In the genomic region with DNA sequence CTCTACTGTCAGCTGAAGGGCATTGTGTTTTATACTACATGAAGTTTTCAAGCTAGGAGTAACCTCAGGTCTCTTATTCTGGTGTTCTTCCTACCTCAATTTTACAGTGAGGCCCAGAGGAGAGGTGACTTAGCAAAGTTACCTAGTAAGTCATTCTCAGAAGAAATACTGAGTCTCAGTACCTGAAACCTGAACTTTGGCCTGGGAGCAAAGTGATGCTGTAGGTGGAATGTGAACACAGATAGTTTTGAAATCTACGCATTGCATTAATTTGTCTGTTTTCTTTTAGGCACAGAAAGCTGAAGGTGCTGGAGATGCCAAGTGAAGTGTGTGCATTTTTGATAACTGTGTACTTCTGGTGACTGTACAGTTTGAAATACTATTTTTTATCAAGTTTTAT, we compare ENCODE assay signal across 18 cellular contexts. TPM values are rescaled to one million over a fixed set of nuclear protein-coding genes. Genes with fewer than 3 reads are reported as not detected.
A peak's percentile ranks its signal among the peaks of the same experiment; 100 is the strongest.
DNase-seq lines count a peak whose midpoint lies in the region; ATAC-seq and TF ChIP-seq lines count a peak whose summit lies in the region.
"Had no signal": no experiment of that assay in that cellular context is flagged by ENCODE, and none has a peak within 500 bp of the region (broad histone marks: within the 10 kb centered on the region; RNA-seq: fewer than 3 reads in every experiment).

No MANE protein-coding gene starts in this region.

- H3K27ac ChIP-seq in Panc1 (ENCODE audit: low read length) (0 out of 2 replicates have a peak overlapping the region, but pooled peaks have one; percentile 15), endodermal cell (ENCODE audit: low read depth, low read length) (no peak overlapping the region), sigmoid colon (no peak overlapping the region), gastrocnemius medialis (peak overlapping the region in 1 of 4 donors; percentile 100)
- H3K27ac ChIP-seq: left ventricle myocardium inferior, parathyroid adenoma, SJCRH30, vagina had no signal

- 80 to 100% methylated on average over 1 of the region's 1 CpG for WGBS in endodermal cell (ENCODE audit: insufficient coverage in 1 of 2, insufficient read length in 1 of 2), 2 experiments
- WGBS in sigmoid colon, 2 donors: 92 to 98% methylated on average over 1 of the region's 1 CpG

- no peak for TF ChIP-seq CTCF in Panc1 (IDR thresholded peaks at IDR 0.05)
- no peak for TF ChIP-seq CTCF in endodermal cell (conservative IDR thresholded peaks at IDR 0.05)
- TF ChIP-seq CTCF in sigmoid colon (IDR thresholded peaks at IDR 0.05): no peak
- no peak for TF ChIP-seq CTCF in gastrocnemius medialis (IDR thresholded peaks at IDR 0.05 in 4 of 5, conservative IDR thresholded peaks at IDR 0.05 in 1 of 5)

- H3K9ac ChIP-seq in endodermal cell (ENCODE audit: extremely low read depth, low read length, poor library complexity, severe bottlenecking): no peak overlapping the region
- H3K9ac ChIP-seq: parathyroid adenoma had no signal

- ATAC-seq in activated CD8-positive, alpha-beta memory T cell treated with anti-CD3 and anti-CD28 coated beads, Interleukin-2, amount 10 ng/mL, durations not matched to agents 7 days and 5 days: no peak
- ATAC-seq in Panc1 (no peak), gastrocnemius medialis (no peak)
- ATAC-seq in activated CD4-positive, CD25-positive, alpha-beta regulatory T cell treated with anti-CD3 and anti-CD28 coated beads, Interleukin-2, amount 50 U/mL, for 24 hours: no peak

- DNase-seq in activated CD8-positive, alpha-beta memory T cell treated with anti-CD3 and anti-CD28 coated beads, Interleukin-2, amount 10 ng/mL, durations not matched to agents 7 days and 5 days: no peak
- DNase-seq in activated CD8-positive, alpha-beta memory T cell treated with anti-CD3 and anti-CD28 coated beads, Interleukin-2, amount 50 U/mL, for 48 hours: no peak
- DNase-seq in Panc1 (ENCODE audit: low read depth, low spot score) (no peak), endodermal cell (no peak), sigmoid colon (peak; percentile 9), gastrocnemius medialis (no peak)
- DNase-seq in stimulated activated CD4-positive, alpha-beta T cell treated with anti-CD3 and anti-CD28 coated beads, Interleukin-15, amount 100 ng/mL, for 24 hours: no peak
- DNase-seq: activated CD4-positive, CD25-positive, alpha-beta regulatory T cell; central memory CD4-positive, alpha-beta T cell; DMS79 treated with DMSO at 0.1 percent for 48 hours; hypothalamus; left ventricle myocardium inferior; NCI-H187 treated with DMSO at 0.1 percent for 48 hours; NCI-H526 treated with DMSO at 0.1 percent for 48 hours; SJCRH30 had no signal

- in situ Hi-C loops in Panc1 (cut with HindIII; ENCODE audit: low pct_unique_long_range_greater_than_20kb, low sequenced_read_pairs): no loop called here
- in situ Hi-C loops in gastrocnemius medialis (cut with MboI; ENCODE audit: low sequenced_read_pairs in 4 of 4): no loop called here

- peak overlapping the region; percentile 56 for H3K27ac Mint-ChIP-seq in activated CD8-positive, alpha-beta memory T cell treated with anti-CD3 and anti-CD28 coated beads, Interleukin-2, amount 10 ng/mL, durations not matched to agents 7 days and 5 days
- H3K27ac Mint-ChIP-seq in endodermal cell: no peak overlapping the region

- CTCF ChIA-PET in activated CD8-positive, alpha-beta memory T cell treated with anti-CD3 and anti-CD28 coated beads, Interleukin-2, amount 10 ng/mL, durations not matched to agents 7 days and 5 days (lab: Charles Lee): no interaction called here
- CTCF ChIA-PET in Panc1 (lab: Charles Lee): no interaction called here

- TF ChIP-seq EP300 in sigmoid colon (IDR thresholded peaks at IDR 0.05): no peak

- TF ChIP-seq POLR2A in sigmoid colon (IDR thresholded peaks at IDR 0.05) (no peak), gastrocnemius medialis (IDR thresholded peaks at IDR 0.05) (no peak)

- no peaks in the 10 kb centered on the region for H3K27me3 Mint-ChIP-seq in activated CD8-positive, alpha-beta memory T cell treated with anti-CD3 and anti-CD28 coated beads, Interleukin-2, amount 10 ng/mL, durations not matched to agents 7 days and 5 days
- H3K27me3 Mint-ChIP-seq in endodermal cell (ENCODE audit: insufficient read depth): no peaks in the 10 kb centered on the region

- H3K27me3 ChIP-seq in Panc1 (ENCODE audit: control insufficient read depth, insufficient read depth, low read length) (no peaks in the 10 kb centered on the region), endodermal cell (ENCODE audit: control insufficient read depth, insufficient read depth, low read length, poor library complexity, severe bottlenecking) (no peaks in the 10 kb centered on the region), sigmoid colon (no peaks in the 10 kb centered on the region), gastrocnemius medialis (no peaks in the 10 kb centered on the region)
- H3K27me3 ChIP-seq: SJCRH30, vagina had no signal

- H3K4me1 ChIP-seq in Panc1 (ENCODE audit: control insufficient read depth, insufficient read depth, low read length): peaks cover 21% of the 10 kb centered on the region
- H3K4me1 ChIP-seq in endodermal cell (ENCODE audit: control insufficient read depth, insufficient read depth, low read length): peaks cover 7% of the 10 kb centered on the region
- H3K4me1 ChIP-seq in sigmoid colon: peaks cover 0 to 33% (median 26%) of the 10 kb centered on the region in 4 donors
- peaks cover 28 to 33% of the 10 kb centered on the region in 2 donors for H3K4me1 ChIP-seq in gastrocnemius medialis

- peaks cover 52% of the 10 kb centered on the region for H3K36me3 Mint-ChIP-seq in activated CD8-positive, alpha-beta memory T cell treated with anti-CD3 and anti-CD28 coated beads, Interleukin-2, amount 10 ng/mL, durations not matched to agents 7 days and 5 days
- H3K36me3 Mint-ChIP-seq in endodermal cell (ENCODE audit: low read depth): peaks cover 54% of the 10 kb centered on the region

- POLR2A ChIA-PET in Panc1 (lab: Charles Lee): no interaction called here

- peaks cover 36% of the 10 kb centered on the region for H3K36me3 ChIP-seq in Panc1 (ENCODE audit: control insufficient read depth, insufficient read depth, low read length)
- peaks cover 55% of the 10 kb centered on the region for H3K36me3 ChIP-seq in endodermal cell (ENCODE audit: control insufficient read depth, insufficient read depth, low read length)
- peaks cover 0 to 53% (median 13%) of the 10 kb centered on the region in 4 donors for H3K36me3 ChIP-seq in sigmoid colon
- H3K36me3 ChIP-seq in gastrocnemius medialis: peaks cover 5 to 32% of the 10 kb centered on the region in 2 donors

- H3K4me3 Mint-ChIP-seq in activated CD8-positive, alpha-beta memory T cell treated with anti-CD3 and anti-CD28 coated beads, Interleukin-2, amount 10 ng/mL, durations not matched to agents 7 days and 5 days: peak overlapping the region; percentile 86
- H3K4me3 Mint-ChIP-seq in endodermal cell: peak overlapping the region; percentile 87

- intact Hi-C loops in Panc1 (cut with micrococcal nuclease; ENCODE audit: unreplicated experiment): loop anchor here (10.0 kb wide), 1 partner anchor 60 kb away; no protein-coding TSS in a partner anchor
- intact Hi-C loops in sigmoid colon (cut with DNase I): loop anchor here (5.0 kb wide), 1 partner anchor 198 kb away; no protein-coding TSS in a partner anchor
- intact Hi-C loops in gastrocnemius medialis (cut with DNase I; ENCODE audit: low total_unique reads): no loop called here

- H3K4me1 Mint-ChIP-seq in activated CD8-positive, alpha-beta memory T cell treated with anti-CD3 and anti-CD28 coated beads, Interleukin-2, amount 10 ng/mL, durations not matched to agents 7 days and 5 days: peaks cover 45% of the 10 kb centered on the region
- H3K4me1 Mint-ChIP-seq in endodermal cell: peaks cover 33% of the 10 kb centered on the region

- H3K4me3 ChIP-seq in Panc1 (ENCODE audit: low read depth in 2 of 2, low read length in 2 of 2) (no peak overlapping the region), endodermal cell (ENCODE audit: low read length) (peak overlapping the region; percentile 97), sigmoid colon (no peak overlapping the region), gastrocnemius medialis (no peak overlapping the region)
- H3K4me3 ChIP-seq: vagina had no signal

- H3K9me3 ChIP-seq in Panc1 (ENCODE audit: control insufficient read depth, insufficient read depth, low read depth, low read length) (no peaks in the 10 kb centered on the region), endodermal cell (ENCODE audit: control insufficient read depth, low read length) (no peaks in the 10 kb centered on the region), sigmoid colon (no peaks in the 10 kb centered on the region), gastrocnemius medialis (no peaks in the 10 kb centered on the region)
- H3K9me3 ChIP-seq: left ventricle myocardium inferior, SJCRH30, vagina had no signal

- no TSS peak for BruUV-seq in Panc1 (replicated peaks; lab: Mats Ljungman, UMichigan)

- H3K9me3 Mint-ChIP-seq in activated CD8-positive, alpha-beta memory T cell treated with anti-CD3 and anti-CD28 coated beads, Interleukin-2, amount 10 ng/mL, durations not matched to agents 7 days and 5 days (ENCODE audit: low read depth): no peaks in the 10 kb centered on the region
- H3K9me3 Mint-ChIP-seq in endodermal cell: no peaks in the 10 kb centered on the region

RNA-seq across cellular contexts. Expression of gene HMGN2, which starts 2.6 kb away (rescaled TPM):
- 100 to 1,000 TPM; 743 to 915 TPM for total RNA-seq in activated CD8-positive, alpha-beta memory T cell treated with anti-CD3 and anti-CD28 coated beads, Interleukin-2, amount 10 ng/mL, durations not matched to agents 7 days and 5 days
- total RNA-seq in Panc1 (2021; ENCODE audit: unreplicated experiment) (496 TPM), endodermal cell (100 to 1,000 TPM; 671 to 773 TPM), sigmoid colon (100 to 1,000 TPM; 150 to 403 (median 234) TPM), gastrocnemius medialis (100 to 1,000 TPM in 1 of 4 donors, 10 to 100 TPM in 3; 68.2 to 136 (median 88.4) TPM)
- polyA plus RNA-seq in Panc1 (2012; ENCODE audit: insufficient read length): 726 TPM
- 1,236 TPM for polyA plus RNA-seq in endodermal cell (2013, experiment 1 of 2)
- polyA plus RNA-seq in endodermal cell (2013, experiment 2 of 2): 1,180 TPM
- polyA plus RNA-seq in sigmoid colon: 100 to 1,000 TPM; 474 to 749 (median 570) TPM

RNA-seq across cellular contexts. Expression of gene DHDDS, which starts 42.7 kb away (rescaled TPM):
- 10 to 100 TPM; 49.2 to 54.0 TPM for total RNA-seq in activated CD8-positive, alpha-beta memory T cell treated with anti-CD3 and anti-CD28 coated beads, Interleukin-2, amount 10 ng/mL, durations not matched to agents 7 days and 5 days
- total RNA-seq in Panc1 (2021; ENCODE audit: unreplicated experiment): 56.7 TPM
- polyA plus RNA-seq in Panc1 (2012; ENCODE audit: insufficient read length): 30.3 TPM
- total RNA-seq in endodermal cell: 10 to 100 TPM; 51.1 to 55.1 TPM
- polyA plus RNA-seq in endodermal cell (2013, experiment 1 of 2): 22.9 TPM
- 29.3 TPM for polyA plus RNA-seq in endodermal cell (2013, experiment 2 of 2)
- total RNA-seq in sigmoid colon: 10 to 100 TPM; 16.6 to 33.5 (median 24.7) TPM
- 10 to 100 TPM; 46.2 to 64.3 (median 59.0) TPM for polyA plus RNA-seq in sigmoid colon
- 10 to 100 TPM; 12.1 to 30.7 (median 22.3) TPM for total RNA-seq in gastrocnemius medialis

RNA-seq across cellular contexts. Expression of gene RPS6KA1, which starts 54.7 kb away (rescaled TPM):
- 100 to 1,000 TPM; 158 to 181 TPM for total RNA-seq in activated CD8-positive, alpha-beta memory T cell treated with anti-CD3 and anti-CD28 coated beads, Interleukin-2, amount 10 ng/mL, durations not matched to agents 7 days and 5 days
- total RNA-seq in Panc1 (2021; ENCODE audit: unreplicated experiment) (44.0 TPM), endodermal cell (10 to 100 TPM; 41.3 TPM), sigmoid colon (10 to 100 TPM in 1 of 4 donors, 1 to 10 TPM in 3; 2.5 to 11.5 (median 6.8) TPM), gastrocnemius medialis (1 to 10 TPM; 1.5 to 3.5 (median 3.0) TPM)
- polyA plus RNA-seq in Panc1 (2012; ENCODE audit: insufficient read length): 32.1 TPM
- 17.8 TPM for polyA plus RNA-seq in endodermal cell (2013, experiment 1 of 2)
- polyA plus RNA-seq in endodermal cell (2013, experiment 2 of 2): 15.9 TPM
- 100 to 1,000 TPM in 1 of 3 donors, 10 to 100 TPM in 2; 91.3 to 116 (median 91.5) TPM for polyA plus RNA-seq in sigmoid colon
